Comparison of ENCODE assay signal across 2 cellular contexts in the genomic region with DNA sequence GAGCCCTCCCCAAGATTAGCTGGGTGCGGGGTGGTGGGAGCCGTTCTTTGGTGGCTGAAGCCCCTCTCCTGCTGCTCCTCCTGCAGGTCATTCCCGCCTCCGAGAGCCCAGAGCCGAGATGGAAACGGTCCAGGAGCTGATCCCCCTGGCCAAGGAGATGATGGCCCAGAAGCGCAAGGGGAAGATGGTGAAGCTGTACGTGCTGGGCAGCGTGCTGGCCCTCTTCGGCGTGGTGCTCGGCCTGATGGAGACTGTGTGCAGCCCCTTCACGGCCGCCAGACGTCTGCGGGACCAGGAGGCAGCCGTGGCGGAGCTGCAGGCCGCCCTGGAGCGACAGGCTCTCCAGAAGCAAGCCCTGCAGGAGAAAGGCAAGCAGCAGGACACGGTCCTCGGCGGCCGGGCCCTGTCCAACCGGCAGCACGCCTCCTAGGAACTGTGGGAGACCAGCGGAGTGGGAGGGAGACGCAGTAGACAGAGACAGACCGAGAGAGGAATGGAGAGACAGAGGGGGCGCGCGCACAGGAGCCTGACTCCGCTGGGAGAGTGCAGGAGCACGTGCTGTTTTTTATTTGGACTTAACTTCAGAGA.
TF ChIP-seq lines count a peak whose summit lies in the region.

No MANE protein-coding gene starts in this region.

TF ChIP-seq in IMR-90, 13 proteins besides CTCF, POLR2A, EP300 and RAD21:
- TF ChIP-seq, protein P1, sequence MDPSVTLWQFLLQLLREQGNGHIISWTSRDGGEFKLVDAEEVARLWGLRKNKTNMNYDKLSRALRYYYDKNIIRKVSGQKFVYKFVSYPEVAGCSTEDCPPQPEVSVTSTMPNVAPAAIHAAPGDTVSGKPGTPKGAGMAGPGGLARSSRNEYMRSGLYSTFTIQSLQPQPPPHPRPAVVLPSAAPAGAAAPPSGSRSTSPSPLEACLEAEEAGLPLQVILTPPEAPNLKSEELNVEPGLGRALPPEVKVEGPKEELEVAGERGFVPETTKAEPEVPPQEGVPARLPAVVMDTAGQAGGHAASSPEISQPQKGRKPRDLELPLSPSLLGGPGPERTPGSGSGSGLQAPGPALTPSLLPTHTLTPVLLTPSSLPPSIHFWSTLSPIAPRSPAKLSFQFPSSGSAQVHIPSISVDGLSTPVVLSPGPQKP (IDR thresholded peaks at IDR 0.05; ENCODE audit: borderline replicate concordance, low read depth, low read length), result no peak
- no peak for TF ChIP-seq MAZ (IDR thresholded peaks at IDR 0.05; ENCODE audit: borderline replicate concordance, low read depth, low read length)

TF ChIP-seq in K562, 482 proteins besides CTCF, POLR2A, EP300 and RAD21 (continues in another document):
- TF ChIP-seq, protein P2, sequence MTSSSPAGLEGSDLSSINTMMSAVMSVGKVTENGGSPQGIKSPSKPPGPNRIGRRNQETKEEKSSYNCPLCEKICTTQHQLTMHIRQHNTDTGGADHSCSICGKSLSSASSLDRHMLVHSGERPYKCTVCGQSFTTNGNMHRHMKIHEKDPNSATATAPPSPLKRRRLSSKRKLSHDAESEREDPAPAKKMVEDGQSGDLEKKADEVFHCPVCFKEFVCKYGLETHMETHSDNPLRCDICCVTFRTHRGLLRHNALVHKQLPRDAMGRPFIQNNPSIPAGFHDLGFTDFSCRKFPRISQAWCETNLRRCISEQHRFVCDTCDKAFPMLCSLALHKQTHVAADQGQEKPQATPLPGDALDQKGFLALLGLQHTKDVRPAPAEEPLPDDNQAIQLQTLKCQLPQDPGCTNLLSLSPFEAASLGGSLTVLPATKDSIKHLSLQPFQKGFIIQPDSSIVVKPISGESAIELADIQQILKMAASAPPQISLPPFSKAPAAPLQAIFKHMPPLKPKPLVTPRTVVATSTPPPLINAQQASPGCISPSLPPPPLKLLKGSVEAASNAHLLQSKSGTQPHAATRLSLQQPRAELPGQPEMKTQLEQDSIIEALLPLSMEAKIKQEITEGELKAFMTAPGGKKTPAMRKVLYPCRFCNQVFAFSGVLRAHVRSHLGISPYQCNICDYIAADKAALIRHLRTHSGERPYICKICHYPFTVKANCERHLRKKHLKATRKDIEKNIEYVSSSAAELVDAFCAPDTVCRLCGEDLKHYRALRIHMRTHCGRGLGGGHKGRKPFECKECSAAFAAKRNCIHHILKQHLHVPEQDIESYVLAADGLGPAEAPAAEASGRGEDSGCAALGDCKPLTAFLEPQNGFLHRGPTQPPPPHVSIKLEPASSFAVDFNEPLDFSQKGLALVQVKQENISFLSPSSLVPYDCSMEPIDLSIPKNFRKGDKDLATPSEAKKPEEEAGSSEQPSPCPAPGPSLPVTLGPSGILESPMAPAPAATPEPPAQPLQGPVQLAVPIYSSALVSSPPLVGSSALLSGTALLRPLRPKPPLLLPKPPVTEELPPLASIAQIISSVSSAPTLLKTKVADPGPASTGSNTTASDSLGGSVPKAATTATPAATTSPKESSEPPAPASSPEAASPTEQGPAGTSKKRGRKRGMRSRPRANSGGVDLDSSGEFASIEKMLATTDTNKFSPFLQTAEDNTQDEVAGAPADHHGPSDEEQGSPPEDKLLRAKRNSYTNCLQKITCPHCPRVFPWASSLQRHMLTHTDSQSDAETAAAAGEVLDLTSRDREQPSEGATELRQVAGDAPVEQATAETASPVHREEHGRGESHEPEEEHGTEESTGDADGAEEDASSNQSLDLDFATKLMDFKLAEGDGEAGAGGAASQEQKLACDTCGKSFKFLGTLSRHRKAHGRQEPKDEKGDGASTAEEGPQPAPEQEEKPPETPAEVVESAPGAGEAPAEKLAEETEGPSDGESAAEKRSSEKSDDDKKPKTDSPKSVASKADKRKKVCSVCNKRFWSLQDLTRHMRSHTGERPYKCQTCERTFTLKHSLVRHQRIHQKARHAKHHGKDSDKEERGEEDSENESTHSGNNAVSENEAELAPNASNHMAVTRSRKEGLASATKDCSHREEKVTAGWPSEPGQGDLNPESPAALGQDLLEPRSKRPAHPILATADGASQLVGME (CRISPR knock-in tag; IDR thresholded peaks at IDR 0.05), result 0 out of 2 replicates have a peak, but pooled peaks have one; percentile 32
- TF ChIP-seq NR3C1 (CRISPR knock-in tag; IDR thresholded peaks at IDR 0.05) (no peak; the same call in 1 of the 2 replicates), MYC (IDR thresholded peaks at IDR 0.05; ENCODE audit: low read depth, low read length) (peak; percentile 34), MYC (CRISPR knock-in tag; IDR thresholded peaks at IDR 0.05; ENCODE audit: borderline replicate concordance, low read depth) (no peak), ZNF431 (CRISPR knock-in tag; IDR thresholded peaks at IDR 0.05) (peak; percentile 2; the same call in 1 of the 2 replicates), FOXA3 (CRISPR knock-in tag; conservative IDR thresholded peaks at IDR 0.05 in 1 of 2, IDR thresholded peaks at IDR 0.05 in 1 of 2) (no peak), ZNF124 (CRISPR knock-in tag; IDR thresholded peaks at IDR 0.05) (no peak), POLR2G (IDR thresholded peaks at IDR 0.05; ENCODE audit: low read depth, low read length) (peak; percentile 14), CREBBP (IDR thresholded peaks at IDR 0.05; ENCODE audit: low read depth, low read length) (no peak), MAZ (CRISPR knock-in tag; conservative IDR thresholded peaks at IDR 0.05 in 1 of 2, IDR thresholded peaks at IDR 0.05 in 1 of 2) (no peak), ZNF165 (CRISPR knock-in tag; IDR thresholded peaks at IDR 0.05; ENCODE audit: borderline replicate concordance) (0 out of 2 replicates have a peak, but pooled peaks have one; percentile 37)
- TF ChIP-seq, protein P3, sequence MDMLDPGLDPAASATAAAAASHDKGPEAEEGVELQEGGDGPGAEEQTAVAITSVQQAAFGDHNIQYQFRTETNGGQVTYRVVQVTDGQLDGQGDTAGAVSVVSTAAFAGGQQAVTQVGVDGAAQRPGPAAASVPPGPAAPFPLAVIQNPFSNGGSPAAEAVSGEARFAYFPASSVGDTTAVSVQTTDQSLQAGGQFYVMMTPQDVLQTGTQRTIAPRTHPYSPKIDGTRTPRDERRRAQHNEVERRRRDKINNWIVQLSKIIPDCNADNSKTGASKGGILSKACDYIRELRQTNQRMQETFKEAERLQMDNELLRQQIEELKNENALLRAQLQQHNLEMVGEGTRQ (CRISPR knock-in tag; IDR thresholded peaks at IDR 0.05), result peak; percentile 23; the same call in 1 of the 2 replicates
- TF ChIP-seq, protein P4, sequence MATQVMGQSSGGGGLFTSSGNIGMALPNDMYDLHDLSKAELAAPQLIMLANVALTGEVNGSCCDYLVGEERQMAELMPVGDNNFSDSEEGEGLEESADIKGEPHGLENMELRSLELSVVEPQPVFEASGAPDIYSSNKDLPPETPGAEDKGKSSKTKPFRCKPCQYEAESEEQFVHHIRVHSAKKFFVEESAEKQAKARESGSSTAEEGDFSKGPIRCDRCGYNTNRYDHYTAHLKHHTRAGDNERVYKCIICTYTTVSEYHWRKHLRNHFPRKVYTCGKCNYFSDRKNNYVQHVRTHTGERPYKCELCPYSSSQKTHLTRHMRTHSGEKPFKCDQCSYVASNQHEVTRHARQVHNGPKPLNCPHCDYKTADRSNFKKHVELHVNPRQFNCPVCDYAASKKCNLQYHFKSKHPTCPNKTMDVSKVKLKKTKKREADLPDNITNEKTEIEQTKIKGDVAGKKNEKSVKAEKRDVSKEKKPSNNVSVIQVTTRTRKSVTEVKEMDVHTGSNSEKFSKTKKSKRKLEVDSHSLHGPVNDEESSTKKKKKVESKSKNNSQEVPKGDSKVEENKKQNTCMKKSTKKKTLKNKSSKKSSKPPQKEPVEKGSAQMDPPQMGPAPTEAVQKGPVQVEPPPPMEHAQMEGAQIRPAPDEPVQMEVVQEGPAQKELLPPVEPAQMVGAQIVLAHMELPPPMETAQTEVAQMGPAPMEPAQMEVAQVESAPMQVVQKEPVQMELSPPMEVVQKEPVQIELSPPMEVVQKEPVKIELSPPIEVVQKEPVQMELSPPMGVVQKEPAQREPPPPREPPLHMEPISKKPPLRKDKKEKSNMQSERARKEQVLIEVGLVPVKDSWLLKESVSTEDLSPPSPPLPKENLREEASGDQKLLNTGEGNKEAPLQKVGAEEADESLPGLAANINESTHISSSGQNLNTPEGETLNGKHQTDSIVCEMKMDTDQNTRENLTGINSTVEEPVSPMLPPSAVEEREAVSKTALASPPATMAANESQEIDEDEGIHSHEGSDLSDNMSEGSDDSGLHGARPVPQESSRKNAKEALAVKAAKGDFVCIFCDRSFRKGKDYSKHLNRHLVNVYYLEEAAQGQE (CRISPR knock-in tag; IDR thresholded peaks at IDR 0.05; ENCODE audit: low read depth), result peak; percentile 49; the same call in 1 of the 2 replicates
- TF ChIP-seq, protein P5, sequence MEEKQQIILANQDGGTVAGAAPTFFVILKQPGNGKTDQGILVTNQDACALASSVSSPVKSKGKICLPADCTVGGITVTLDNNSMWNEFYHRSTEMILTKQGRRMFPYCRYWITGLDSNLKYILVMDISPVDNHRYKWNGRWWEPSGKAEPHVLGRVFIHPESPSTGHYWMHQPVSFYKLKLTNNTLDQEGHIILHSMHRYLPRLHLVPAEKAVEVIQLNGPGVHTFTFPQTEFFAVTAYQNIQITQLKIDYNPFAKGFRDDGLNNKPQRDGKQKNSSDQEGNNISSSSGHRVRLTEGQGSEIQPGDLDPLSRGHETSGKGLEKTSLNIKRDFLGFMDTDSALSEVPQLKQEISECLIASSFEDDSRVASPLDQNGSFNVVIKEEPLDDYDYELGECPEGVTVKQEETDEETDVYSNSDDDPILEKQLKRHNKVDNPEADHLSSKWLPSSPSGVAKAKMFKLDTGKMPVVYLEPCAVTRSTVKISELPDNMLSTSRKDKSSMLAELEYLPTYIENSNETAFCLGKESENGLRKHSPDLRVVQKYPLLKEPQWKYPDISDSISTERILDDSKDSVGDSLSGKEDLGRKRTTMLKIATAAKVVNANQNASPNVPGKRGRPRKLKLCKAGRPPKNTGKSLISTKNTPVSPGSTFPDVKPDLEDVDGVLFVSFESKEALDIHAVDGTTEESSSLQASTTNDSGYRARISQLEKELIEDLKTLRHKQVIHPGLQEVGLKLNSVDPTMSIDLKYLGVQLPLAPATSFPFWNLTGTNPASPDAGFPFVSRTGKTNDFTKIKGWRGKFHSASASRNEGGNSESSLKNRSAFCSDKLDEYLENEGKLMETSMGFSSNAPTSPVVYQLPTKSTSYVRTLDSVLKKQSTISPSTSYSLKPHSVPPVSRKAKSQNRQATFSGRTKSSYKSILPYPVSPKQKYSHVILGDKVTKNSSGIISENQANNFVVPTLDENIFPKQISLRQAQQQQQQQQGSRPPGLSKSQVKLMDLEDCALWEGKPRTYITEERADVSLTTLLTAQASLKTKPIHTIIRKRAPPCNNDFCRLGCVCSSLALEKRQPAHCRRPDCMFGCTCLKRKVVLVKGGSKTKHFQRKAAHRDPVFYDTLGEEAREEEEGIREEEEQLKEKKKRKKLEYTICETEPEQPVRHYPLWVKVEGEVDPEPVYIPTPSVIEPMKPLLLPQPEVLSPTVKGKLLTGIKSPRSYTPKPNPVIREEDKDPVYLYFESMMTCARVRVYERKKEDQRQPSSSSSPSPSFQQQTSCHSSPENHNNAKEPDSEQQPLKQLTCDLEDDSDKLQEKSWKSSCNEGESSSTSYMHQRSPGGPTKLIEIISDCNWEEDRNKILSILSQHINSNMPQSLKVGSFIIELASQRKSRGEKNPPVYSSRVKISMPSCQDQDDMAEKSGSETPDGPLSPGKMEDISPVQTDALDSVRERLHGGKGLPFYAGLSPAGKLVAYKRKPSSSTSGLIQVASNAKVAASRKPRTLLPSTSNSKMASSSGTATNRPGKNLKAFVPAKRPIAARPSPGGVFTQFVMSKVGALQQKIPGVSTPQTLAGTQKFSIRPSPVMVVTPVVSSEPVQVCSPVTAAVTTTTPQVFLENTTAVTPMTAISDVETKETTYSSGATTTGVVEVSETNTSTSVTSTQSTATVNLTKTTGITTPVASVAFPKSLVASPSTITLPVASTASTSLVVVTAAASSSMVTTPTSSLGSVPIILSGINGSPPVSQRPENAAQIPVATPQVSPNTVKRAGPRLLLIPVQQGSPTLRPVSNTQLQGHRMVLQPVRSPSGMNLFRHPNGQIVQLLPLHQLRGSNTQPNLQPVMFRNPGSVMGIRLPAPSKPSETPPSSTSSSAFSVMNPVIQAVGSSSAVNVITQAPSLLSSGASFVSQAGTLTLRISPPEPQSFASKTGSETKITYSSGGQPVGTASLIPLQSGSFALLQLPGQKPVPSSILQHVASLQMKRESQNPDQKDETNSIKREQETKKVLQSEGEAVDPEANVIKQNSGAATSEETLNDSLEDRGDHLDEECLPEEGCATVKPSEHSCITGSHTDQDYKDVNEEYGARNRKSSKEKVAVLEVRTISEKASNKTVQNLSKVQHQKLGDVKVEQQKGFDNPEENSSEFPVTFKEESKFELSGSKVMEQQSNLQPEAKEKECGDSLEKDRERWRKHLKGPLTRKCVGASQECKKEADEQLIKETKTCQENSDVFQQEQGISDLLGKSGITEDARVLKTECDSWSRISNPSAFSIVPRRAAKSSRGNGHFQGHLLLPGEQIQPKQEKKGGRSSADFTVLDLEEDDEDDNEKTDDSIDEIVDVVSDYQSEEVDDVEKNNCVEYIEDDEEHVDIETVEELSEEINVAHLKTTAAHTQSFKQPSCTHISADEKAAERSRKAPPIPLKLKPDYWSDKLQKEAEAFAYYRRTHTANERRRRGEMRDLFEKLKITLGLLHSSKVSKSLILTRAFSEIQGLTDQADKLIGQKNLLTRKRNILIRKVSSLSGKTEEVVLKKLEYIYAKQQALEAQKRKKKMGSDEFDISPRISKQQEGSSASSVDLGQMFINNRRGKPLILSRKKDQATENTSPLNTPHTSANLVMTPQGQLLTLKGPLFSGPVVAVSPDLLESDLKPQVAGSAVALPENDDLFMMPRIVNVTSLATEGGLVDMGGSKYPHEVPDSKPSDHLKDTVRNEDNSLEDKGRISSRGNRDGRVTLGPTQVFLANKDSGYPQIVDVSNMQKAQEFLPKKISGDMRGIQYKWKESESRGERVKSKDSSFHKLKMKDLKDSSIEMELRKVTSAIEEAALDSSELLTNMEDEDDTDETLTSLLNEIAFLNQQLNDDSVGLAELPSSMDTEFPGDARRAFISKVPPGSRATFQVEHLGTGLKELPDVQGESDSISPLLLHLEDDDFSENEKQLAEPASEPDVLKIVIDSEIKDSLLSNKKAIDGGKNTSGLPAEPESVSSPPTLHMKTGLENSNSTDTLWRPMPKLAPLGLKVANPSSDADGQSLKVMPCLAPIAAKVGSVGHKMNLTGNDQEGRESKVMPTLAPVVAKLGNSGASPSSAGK (IDR thresholded peaks at IDR 0.05), result peak; percentile 83
- TF ChIP-seq, protein P6, sequence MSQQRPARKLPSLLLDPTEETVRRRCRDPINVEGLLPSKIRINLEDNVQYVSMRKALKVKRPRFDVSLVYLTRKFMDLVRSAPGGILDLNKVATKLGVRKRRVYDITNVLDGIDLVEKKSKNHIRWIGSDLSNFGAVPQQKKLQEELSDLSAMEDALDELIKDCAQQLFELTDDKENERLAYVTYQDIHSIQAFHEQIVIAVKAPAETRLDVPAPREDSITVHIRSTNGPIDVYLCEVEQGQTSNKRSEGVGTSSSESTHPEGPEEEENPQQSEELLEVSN (IDR thresholded peaks at IDR 0.05; ENCODE audit: borderline replicate concordance in 1 of 2, extremely low read depth in 1 of 2, insufficient read depth in 1 of 2, insufficient read length in 1 of 2, low read depth in 1 of 2, low read length in 1 of 2, poor library complexity in 1 of 2, severe bottlenecking in 1 of 2), result peak in 1 of 2 experiments; percentile 18
- TF ChIP-seq, protein P7, sequence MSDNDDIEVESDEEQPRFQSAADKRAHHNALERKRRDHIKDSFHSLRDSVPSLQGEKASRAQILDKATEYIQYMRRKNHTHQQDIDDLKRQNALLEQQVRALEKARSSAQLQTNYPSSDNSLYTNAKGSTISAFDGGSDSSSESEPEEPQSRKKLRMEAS (CRISPR knock-in tag; IDR thresholded peaks at IDR 0.05), result peak; percentile 66
- TF ChIP-seq, protein P8, sequence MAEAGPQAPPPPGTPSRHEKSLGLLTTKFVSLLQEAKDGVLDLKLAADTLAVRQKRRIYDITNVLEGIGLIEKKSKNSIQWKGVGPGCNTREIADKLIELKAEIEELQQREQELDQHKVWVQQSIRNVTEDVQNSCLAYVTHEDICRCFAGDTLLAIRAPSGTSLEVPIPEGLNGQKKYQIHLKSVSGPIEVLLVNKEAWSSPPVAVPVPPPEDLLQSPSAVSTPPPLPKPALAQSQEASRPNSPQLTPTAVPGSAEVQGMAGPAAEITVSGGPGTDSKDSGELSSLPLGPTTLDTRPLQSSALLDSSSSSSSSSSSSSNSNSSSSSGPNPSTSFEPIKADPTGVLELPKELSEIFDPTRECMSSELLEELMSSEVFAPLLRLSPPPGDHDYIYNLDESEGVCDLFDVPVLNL (CRISPR knock-in tag; IDR thresholded peaks at IDR 0.05; ENCODE audit: low read depth), result no peak
